Comparison of ENCODE assay signal across 28 cellular contexts in the genomic region with DNA sequence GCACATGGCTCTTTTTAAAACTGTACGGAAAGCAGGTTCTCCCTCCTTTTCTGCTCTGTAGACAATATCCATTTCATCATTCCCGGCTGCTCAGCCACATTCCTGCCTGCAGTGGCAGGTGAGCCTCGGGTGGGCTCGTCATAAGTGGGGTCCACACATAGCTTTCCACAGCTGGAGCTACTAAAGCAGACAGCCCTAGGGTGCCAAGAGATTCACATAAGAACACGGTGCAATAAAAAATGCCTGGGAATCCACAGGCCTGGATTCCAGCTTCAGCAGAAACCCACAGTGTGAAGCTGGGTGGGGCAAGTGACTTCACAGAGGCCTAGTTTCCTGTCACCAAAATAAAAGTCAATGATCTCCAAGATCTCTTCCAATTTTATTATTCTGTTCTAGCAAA.
"Had no signal": no experiment of that assay in that cellular context is flagged by ENCODE, and none has a peak within 500 bp of the region (broad histone marks: within the 10 kb centered on the region; RNA-seq: fewer than 3 reads in every experiment).

No MANE protein-coding gene starts in this region.

- ATAC-seq: activated CD4-positive, alpha-beta T cell treated with anti-CD3 and anti-CD28 coated beads for 36 hours; activated CD8-positive, alpha-beta T cell treated with anti-CD3 and anti-CD28 coated beads for 36 hours; activated T-cell treated with anti-CD3 and anti-CD28 coated beads, Interleukin-2, amount 50 U/mL, for 4 hours; activated T-helper 17 cell treated with anti-CD3 and anti-CD28 coated beads, Interleukin-2, amount 50 U/mL, for 72 hours had no signal

- DNase-seq: activated CD4-positive, alpha-beta T cell treated with anti-CD3 and anti-CD28 coated beads for 36 hours; activated CD4-positive, alpha-beta T cell treated with anti-CD3 and anti-CD28 coated beads, Interleukin-2, amount 10 ng/mL, durations not matched to agents 7 days and 5 days; activated CD4-positive, alpha-beta T cell treated with anti-CD3 and anti-CD28 coated beads, Interleukin-2, amount 50 U/mL, for 4 hours; activated CD4-positive, CD25-positive, alpha-beta regulatory T cell; activated CD4-positive, CD25-positive, alpha-beta regulatory T cell treated with anti-CD3 and anti-CD28 coated beads, Interleukin-2, amount 50 U/mL, for 72 hours; activated CD8-positive, alpha-beta memory T cell treated with anti-CD3 and anti-CD28 coated beads for 24 hours; activated CD8-positive, alpha-beta T cell treated with anti-CD3 and anti-CD28 coated beads for 36 hours; activated effector memory CD4-positive, alpha-beta T cell treated with Interleukin-2 at 50 U/mL for 16 hours; activated gamma-delta T cell treated with Interleukin-2 at 50 U/mL for 16 hours; activated naive CD4-positive, alpha-beta T cell treated with anti-CD3 and anti-CD28 coated beads, Interleukin-2, amount 50 U/mL, for 16 hours; activated naive CD4-positive, alpha-beta T cell treated with Interleukin-2 at 50 U/mL for 16 hours; activated T-cell treated with anti-CD3 and anti-CD28 coated beads, Interleukin-2, amount 50 U/mL, for 4 hours; amniotic stem cell; anterior cingulate cortex; brain microvascular endothelial cell; cortex of kidney; dermis blood vessel endothelial cell; effector CD8-positive, alpha-beta T cell; foreskin fibroblast; head of caudate nucleus; T-helper 2 cell had no signal

- FAIRE-seq: astrocyte, bronchial epithelial cell, endometrium, endothelial cell of umbilical vein, frontal cortex had no signal

- H3K27me3 ChIP-seq: brain microvascular endothelial cell had no signal

- H3K36me3 ChIP-seq: brain microvascular endothelial cell had no signal

- H3K27ac ChIP-seq: brain microvascular endothelial cell, epithelial cell of prostate had no signal
